9 cellular contexts compared by ENCODE assay signal in genomic region chr19:58054792-58055482, GRCh38. TPM values are rescaled to one million over a fixed set of nuclear protein-coding genes. Genes with fewer than 3 reads are reported as not detected.
DNase-seq lines count a peak whose midpoint lies in the region; ATAC-seq, FAIRE-seq and TF ChIP-seq lines count a peak whose summit lies in the region.
"Had no signal": no experiment of that assay in that cellular context is flagged by ENCODE, and none has a peak within 500 bp of the region (broad histone marks: within the 10 kb centered on the region; RNA-seq: fewer than 3 reads in every experiment).

No MANE protein-coding gene starts in this region.

- peaks cover 62 to 65% of the 10 kb centered on the region in 2 experiments for H3K9me3 Mint-ChIP-seq in H9
- peaks cover 51% of the 10 kb centered on the region for H3K9me3 Mint-ChIP-seq in activated T-helper 2 cell treated with anti-CD3 and anti-CD28 coated beads, Interferon-gamma antibody, Interleukin-2, Interleukin-4, amounts not matched to agents 10 μg/mL and 5 μg/mL and 100 μg/mL, durations not matched to agents 14 hours and 24 hours and 36 hours

- POLR2A ChIA-PET in K562 (lab: Yijun Ruan, JAX): no interaction called here

- DNase-seq in H9 (peak; percentile 74), K562 (ENCODE audit: extremely low read depth in 1 of 4, low spot score in 3 of 4) (no peak), iris pigment epithelial cell (ENCODE audit: low read depth) (peak; percentile 40), stomach (no peak)
- DNase-seq in activated T-helper 2 cell treated with anti-CD3 and anti-CD28 coated beads, Interferon-gamma antibody, Interleukin-2, Interleukin-4, amounts not matched to agents 10 μg/mL and 5 μg/mL and 100 μg/mL, durations not matched to agents 14 hours and 24 hours and 36 hours (ENCODE audit: low spot score): no peak

- TF ChIP-seq EP300 in K562 (IDR thresholded peaks at IDR 0.05; ENCODE audit: low read length) (no peak), stomach (IDR thresholded peaks at IDR 0.05) (no peak)

- no peak overlapping the region for H4K8ac ChIP-seq in H9 (replicated peaks; ENCODE audit: insufficient read length, low read depth, low read length)

- H3K4me3 Mint-ChIP-seq in H9: 0 out of 5 replicates have a peak overlapping the region, but pooled peaks of 1 of the 2 experiments have one; percentile 8
- no peak overlapping the region for H3K4me3 Mint-ChIP-seq in activated T-helper 2 cell treated with anti-CD3 and anti-CD28 coated beads, Interferon-gamma antibody, Interleukin-2, Interleukin-4, amounts not matched to agents 10 μg/mL and 5 μg/mL and 100 μg/mL, durations not matched to agents 14 hours and 24 hours and 36 hours (ENCODE audit: low read depth)

- H3K9ac ChIP-seq in H9 (ENCODE audit: extremely low read depth, insufficient read length, low read length): no peak overlapping the region
- H3K9ac ChIP-seq in K562 (ENCODE audit: insufficient read depth in 1 of 2, low read depth in 2 of 2, low read length in 2 of 2): no peak overlapping the region

- H3K27me3 ChIP-seq in H9 (ENCODE audit: insufficient read depth, low read length) (no peaks in the 10 kb centered on the region), K562 (ENCODE audit: control insufficient read depth in 2 of 2, insufficient read depth in 2 of 2, low read length in 2 of 2) (no peaks in the 10 kb centered on the region), stomach (peaks cover 0 to 16% (median 6%) of the 10 kb centered on the region in 3 donors)

- TF ChIP-seq POLR2A in K562 (conservative IDR thresholded peaks at IDR 0.05) (no peak), stomach (IDR thresholded peaks at IDR 0.05) (no peak)

- peaks cover 10 to 20% of the 10 kb centered on the region in 2 experiments for H3K4me1 Mint-ChIP-seq in H9
- no peaks in the 10 kb centered on the region for H3K4me1 Mint-ChIP-seq in activated T-helper 2 cell treated with anti-CD3 and anti-CD28 coated beads, Interferon-gamma antibody, Interleukin-2, Interleukin-4, amounts not matched to agents 10 μg/mL and 5 μg/mL and 100 μg/mL, durations not matched to agents 14 hours and 24 hours and 36 hours (ENCODE audit: low read depth)

- H4K20me1 ChIP-seq in H9 (ENCODE audit: control insufficient read depth, insufficient read depth, insufficient read length): no peaks in the 10 kb centered on the region
- H4K20me1 ChIP-seq in K562 (replicated peaks; ENCODE audit: control insufficient read depth, insufficient read depth, low read length): no peaks in the 10 kb centered on the region

- no peak overlapping the region for H3K18ac ChIP-seq in H9 (ENCODE audit: insufficient read length, low read depth, low read length)

- no peak overlapping the region for H2BK12ac ChIP-seq in H9 (ENCODE audit: insufficient read length, low read depth, low read length)

- H3K4ac ChIP-seq in H9 (ENCODE audit: low read depth, low read length): no peak overlapping the region

- H3K36me3 Mint-ChIP-seq in H9 (ENCODE audit: insufficient read depth in 1 of 3, low read depth in 3 of 3): peaks cover 10 to 19% (median 17%) of the 10 kb centered on the region in 3 experiments; a peak in 5 of 7 replicates
- peaks cover 18% of the 10 kb centered on the region for H3K36me3 Mint-ChIP-seq in activated T-helper 2 cell treated with anti-CD3 and anti-CD28 coated beads, Interferon-gamma antibody, Interleukin-2, Interleukin-4, amounts not matched to agents 10 μg/mL and 5 μg/mL and 100 μg/mL, durations not matched to agents 14 hours and 24 hours and 36 hours (ENCODE audit: low read depth)

- TF ChIP-seq CTCF in H9 (conservative IDR thresholded peaks at IDR 0.05) (no peak; the same call in 2 of the 3 replicates), K562 (IDR thresholded peaks at IDR 0.05 in 2 of 3, conservative IDR thresholded peaks at IDR 0.05 in 1 of 3; ENCODE audit: insufficient read depth in 2 of 3, low read depth in 1 of 3, low read length in 3 of 3) (peak in 2 of 3 experiments; percentile 16 to 17; a peak in 2 of 6 replicates), stomach (IDR thresholded peaks at IDR 0.05) (no peak)

- peaks cover 22% of the 10 kb centered on the region for H3K27me3 Mint-ChIP-seq in H9 (ENCODE audit: low read depth)
- no peaks in the 10 kb centered on the region for H3K27me3 Mint-ChIP-seq in activated T-helper 2 cell treated with anti-CD3 and anti-CD28 coated beads, Interferon-gamma antibody, Interleukin-2, Interleukin-4, amounts not matched to agents 10 μg/mL and 5 μg/mL and 100 μg/mL, durations not matched to agents 14 hours and 24 hours and 36 hours (ENCODE audit: low read depth)

- no CpG with 5 or more reads among the region's 29 CpGs for WGBS in H9 (ENCODE audit: extremely low coverage, insufficient read length, low lambda C conversion rate)
- 2% methylated on average over 25 of the region's 29 CpGs for WGBS in K562 (ENCODE audit: insufficient coverage, low coverage, missing lambda C conversion rate)
- WGBS in stomach, 5 donors: 22 to 39% (median 35%) methylated on average over 29 of the region's 29 CpGs

- no peak for TF ChIP-seq RAD21 in K562 (CRISPR knock-in tag; conservative IDR thresholded peaks at IDR 0.05 in 1 of 2, IDR thresholded peaks at IDR 0.05 in 1 of 2)

- no peak overlapping the region for H3K56ac ChIP-seq in H9 (ENCODE audit: insufficient read length, low read depth, low read length)

- ATAC-seq in K562: no peak
- no peak for ATAC-seq in GM21737 (IDR thresholded peaks at IDR 0.05; ENCODE audit: unreplicated experiment)
- ATAC-seq in GM18907 (IDR thresholded peaks at IDR 0.05; ENCODE audit: unreplicated experiment): no peak
- no peak for ATAC-seq in HG02840 (IDR thresholded peaks at IDR 0.05; ENCODE audit: low FRiP score, unreplicated experiment)

- H3T11ph ChIP-seq in H9 (ENCODE audit: low read length): no peak overlapping the region

- H3K4me3 ChIP-seq in K562 (no peak overlapping the region), stomach (peak overlapping the region; percentile 20 to 32 (median 27))

- H4K91ac ChIP-seq in H9 (ENCODE audit: insufficient read length, low read depth, low read length): no peak overlapping the region

- H2BK15ac ChIP-seq in H9 (ENCODE audit: low read depth, low read length): no peak overlapping the region

- H3K4me1 ChIP-seq in H9 (ENCODE audit: insufficient read depth, low read length) (peaks cover 4% of the 10 kb centered on the region; the same call in 1 of the 2 replicates), K562 (replicated peaks in 1 of 2; ENCODE audit: control insufficient read depth in 2 of 2, insufficient read depth in 2 of 2, low read length in 2 of 2) (peaks cover 0 to 5% of the 10 kb centered on the region in 2 experiments; a peak in 2 of 5 replicates), stomach (peaks cover 0 to 13% (median 8%) of the 10 kb centered on the region in 4 donors)

- H3K27ac Mint-ChIP-seq in H9: no peak overlapping the region
- no peak overlapping the region for H3K27ac Mint-ChIP-seq in activated T-helper 2 cell treated with anti-CD3 and anti-CD28 coated beads, Interferon-gamma antibody, Interleukin-2, Interleukin-4, amounts not matched to agents 10 μg/mL and 5 μg/mL and 100 μg/mL, durations not matched to agents 14 hours and 24 hours and 36 hours

- H3K27ac ChIP-seq in H9 (ENCODE audit: insufficient read length, low read depth, low read length): no peak overlapping the region
- no peak overlapping the region for H3K27ac ChIP-seq in K562 (ENCODE audit: extremely low read depth, low read depth, low read length)
- H3K27ac ChIP-seq in stomach: peak overlapping the region; percentile 25 to 73 (median 53)

- H3K36me3 ChIP-seq in K562 (ENCODE audit: control insufficient read depth, insufficient read depth, low read length) (no peaks in the 10 kb centered on the region), stomach (no peaks in the 10 kb centered on the region)

- no peaks in the 10 kb centered on the region for H3K9me1 ChIP-seq in K562 (ENCODE audit: control insufficient read depth, insufficient read depth, low read length)

- no peak overlapping the region for H2BK5ac ChIP-seq in H9 (ENCODE audit: insufficient read length, low read length)

- H3K23me2 ChIP-seq in H9 (ENCODE audit: insufficient read length, low read depth, low read length, poor library complexity, severe bottlenecking): peaks cover 3% of the 10 kb centered on the region

- no peak overlapping the region for H2AK5ac ChIP-seq in H9 (ENCODE audit: insufficient read length, low read length)

- H3K14ac ChIP-seq in H9 (ENCODE audit: insufficient read depth, low read length): 0 out of 2 replicates have a peak overlapping the region, but pooled peaks have one; percentile 82

- H3K4me2 ChIP-seq in H9 (ENCODE audit: insufficient read depth, insufficient read length, low read length) (no peak overlapping the region), K562 (ENCODE audit: insufficient read depth, low read length) (no peak overlapping the region)

- no peak overlapping the region for H2BK20ac ChIP-seq in H9 (ENCODE audit: low read depth, low read length, poor library complexity, severe bottlenecking)

- CTCF ChIA-PET in K562 (lab: Yijun Ruan, JAX; ENCODE audit: low intra/inter-chr PET ratio): no interaction called here

- H3K23ac ChIP-seq in H9 (ENCODE audit: insufficient read length, low read depth, low read length): no peak overlapping the region

- no peak overlapping the region for H2BK120ac ChIP-seq in H9 (ENCODE audit: low read depth, low read length, poor library complexity, severe bottlenecking)

- BruUV-seq in K562 (replicated peaks; lab: Mats Ljungman, UMichigan): no TSS peak

- no peaks in the 10 kb centered on the region for H3K79me1 ChIP-seq in H9 (ENCODE audit: insufficient read depth, low read depth, low read length, poor library complexity, severe bottlenecking)

- no peak for FAIRE-seq in K562 (lab: Jason Lieb, UNC)

- in situ Hi-C loops in K562 (cut with MboI): no loop called here

- H3K79me2 ChIP-seq in H9 (ENCODE audit: insufficient read depth, low read length): no peaks in the 10 kb centered on the region
- no peaks in the 10 kb centered on the region for H3K79me2 ChIP-seq in K562 (ENCODE audit: control insufficient read depth, insufficient read depth, low read length)

- H4K5ac ChIP-seq in H9 (ENCODE audit: insufficient read length, low read depth, low read length): no peak overlapping the region

- H2AFZ ChIP-seq in H9 (ENCODE audit: low read length) (no peak overlapping the region), K562 (ENCODE audit: low read depth, low read length) (no peak overlapping the region)

- intact Hi-C loops in K562 (cut with micrococcal nuclease) (no loop called here), stomach (cut with DNase I; ENCODE audit: low total_unique reads) (no loop called here)
- intact Hi-C loops in activated T-helper 2 cell treated with anti-CD3 and anti-CD28 coated beads, Interferon-gamma antibody, Interleukin-2, Interleukin-4, amounts not matched to agents 10 μg/mL and 5 μg/mL and 100 μg/mL, durations not matched to agents 14 hours and 24 hours and 36 hours (cut with micrococcal nuclease): no loop called here

- H3K9me3 ChIP-seq in H9 (ENCODE audit: control insufficient read depth, low read depth, low read length) (peaks cover 8% of the 10 kb centered on the region), K562 (replicated peaks; ENCODE audit: control insufficient read depth, insufficient read depth, low read depth, low read length) (no peaks in the 10 kb centered on the region), stomach (peaks cover 4 to 100% (median 88%) of the 10 kb centered on the region in 4 donors)

RNA-seq across cellular contexts. Expression of gene ZNF135, which starts 4.1 kb away (rescaled TPM):
- total RNA-seq in H9 (2021) (4.7 and 5.4 TPM in 2 replicates), K562 (2014; rRNA removed) (not detected in 2 replicates), K562 (2014; rRNA removed; fragmentation: Illumina TruSeq; extraction: Trizol) (not detected in 2 replicates), K562 (2015; rRNA removed; fragmentation: Illumina TruSeq; extraction: Trizol) (not detected in 2 replicates), K562 (2021) (not detected in 2 replicates), stomach (10 to 100 TPM in 1 of 5 donors, 1 to 10 TPM in 3, not detected in 1; 3.5 to 16.3 (median 7.6) TPM)
- total RNA-seq in K562 (2011; cell fraction: chromatin; rRNA removed; ENCODE audit: low replicate concordance): not detected in 2 replicates
- not detected in 2 replicates for total RNA-seq in K562 (2011; cell fraction: nucleolus; rRNA removed)
- not detected in 2 replicates for total RNA-seq in K562 (2011; cell fraction: nucleoplasm; rRNA removed)
- polyA plus RNA-seq in K562 (2011; rRNA removed) (not detected in 2 replicates), K562 (2014; fragmentation: Illumina TruSeq; extraction: Trizol) (not detected in 2 replicates), K562 (2014; fragmentation: Nextera tagmentation; extraction: Ambion mirVana) (not detected), K562 (2014; rRNA removed) (not detected in 2 replicates), stomach (1 to 10 TPM; 1.6 to 4.9 (median 2.7) TPM)
- not detected in 2 replicates for polyA plus RNA-seq in K562 (2011; cell fraction: cytosol; rRNA removed)
- polyA plus RNA-seq in K562 (2011; cell fraction: nucleus; rRNA removed): not detected in 2 replicates
- polyA plus RNA-seq in K562 (2012): 0.03 TPM in 2 replicates
- not detected in 2 replicates for polyA minus RNA-seq in K562 (2011; rRNA and poly(A)+ RNA removed)
- not detected in 2 replicates for polyA minus RNA-seq in K562 (2011; cell fraction: cytosol; rRNA and poly(A)+ RNA removed)
- not detected in 2 replicates for polyA minus RNA-seq in K562 (2011; cell fraction: nucleus; rRNA and poly(A)+ RNA removed)
- total RNA-seq in activated T-helper 2 cell treated with anti-CD3 and anti-CD28 coated beads, Interferon-gamma antibody, Interleukin-2, Interleukin-4, amounts not matched to agents 10 μg/mL and 5 μg/mL and 100 μg/mL, durations not matched to agents 14 hours and 24 hours and 36 hours: not detected in 2 replicates

RNA-seq across cellular contexts. Expression of gene ZSCAN1, which starts 21.1 kb away (rescaled TPM):
- total RNA-seq in H9 (2021) (0.77 and 1.2 TPM in 2 replicates), K562 (2014; rRNA removed) (not detected in 2 replicates), K562 (2014; rRNA removed; fragmentation: Illumina TruSeq; extraction: Trizol) (not detected in 2 replicates), K562 (2015; rRNA removed; fragmentation: Illumina TruSeq; extraction: Trizol) (not detected in 2 replicates), K562 (2021) (not detected in 2 replicates), stomach (under 1 TPM in 1 of 5 donors, not detected in 4; 0.92 TPM)
- not detected in 2 replicates for total RNA-seq in K562 (2011; cell fraction: chromatin; rRNA removed; ENCODE audit: low replicate concordance)
- not detected in 2 replicates for total RNA-seq in K562 (2011; cell fraction: nucleolus; rRNA removed)
- not detected in 2 replicates for total RNA-seq in K562 (2011; cell fraction: nucleoplasm; rRNA removed)
- polyA plus RNA-seq in K562 (2011; rRNA removed) (not detected in 2 replicates), K562 (2014; fragmentation: Illumina TruSeq; extraction: Trizol) (not detected in 2 replicates), K562 (2014; fragmentation: Nextera tagmentation; extraction: Ambion mirVana) (not detected), K562 (2014; rRNA removed) (not detected in 2 replicates), stomach (under 1 TPM in 2 of 3 donors, not detected in 1; 0.20 to 0.44 TPM)
- not detected in 2 replicates for polyA plus RNA-seq in K562 (2011; cell fraction: cytosol; rRNA removed)
- polyA plus RNA-seq in K562 (2011; cell fraction: nucleus; rRNA removed): not detected in 2 replicates
- polyA plus RNA-seq in K562 (2012): 0.08 TPM in 1 of 2 replicates, not detected in the other
- polyA minus RNA-seq in K562 (2011; rRNA and poly(A)+ RNA removed): not detected in 2 replicates
- polyA minus RNA-seq in K562 (2011; cell fraction: cytosol; rRNA and poly(A)+ RNA removed): not detected in 2 replicates
- not detected in 2 replicates for polyA minus RNA-seq in K562 (2011; cell fraction: nucleus; rRNA and poly(A)+ RNA removed)
- not detected in 2 replicates for total RNA-seq in activated T-helper 2 cell treated with anti-CD3 and anti-CD28 coated beads, Interferon-gamma antibody, Interleukin-2, Interleukin-4, amounts not matched to agents 10 μg/mL and 5 μg/mL and 100 μg/mL, durations not matched to agents 14 hours and 24 hours and 36 hours
- total RNA-seq: activated CD8-positive, alpha-beta memory T cell treated with anti-CD3 and anti-CD28 coated beads for 36 hours had no signal

RNA-seq across cellular contexts. Expression of gene ZSCAN18, which starts 43.1 kb away (rescaled TPM):
- total RNA-seq in H9 (2021): 35.4 and 40.1 TPM in 2 replicates
- 0.97 and 1.7 TPM in 2 replicates for total RNA-seq in K562 (2011; cell fraction: chromatin; rRNA removed; ENCODE audit: low replicate concordance)
- total RNA-seq in K562 (2011; cell fraction: nucleolus; rRNA removed): 1.2 and 2.0 TPM in 2 replicates
- total RNA-seq in K562 (2011; cell fraction: nucleoplasm; rRNA removed): 1.2 and 2.1 TPM in 2 replicates
- total RNA-seq in K562 (2014; rRNA removed): 0.23 and 0.65 TPM in 2 replicates
- total RNA-seq in K562 (2014; rRNA removed; fragmentation: Illumina TruSeq; extraction: Trizol): 0.07 and 0.35 TPM in 2 replicates
- 0.14 and 0.30 TPM in 2 replicates for total RNA-seq in K562 (2015; rRNA removed; fragmentation: Illumina TruSeq; extraction: Trizol)
- total RNA-seq in K562 (2021): 0.81 and 1.0 TPM in 2 replicates
- polyA plus RNA-seq in K562 (2011; rRNA removed): 0.38 and 0.43 TPM in 2 replicates
- 0.21 and 0.43 TPM in 2 replicates for polyA plus RNA-seq in K562 (2011; cell fraction: cytosol; rRNA removed)
- 1.2 and 2.6 TPM in 2 replicates for polyA plus RNA-seq in K562 (2011; cell fraction: nucleus; rRNA removed)
- 0.94 and 4.6 TPM in 2 replicates for polyA plus RNA-seq in K562 (2012)
- polyA plus RNA-seq in K562 (2014; fragmentation: Illumina TruSeq; extraction: Trizol): 0.40 and 0.48 TPM in 2 replicates
- under 1 TPM in 1 of 2 experiments, not detected in 1; 0.08 TPM for polyA plus RNA-seq in K562 (2014; fragmentation: Nextera tagmentation; extraction: Ambion mirVana)
- polyA plus RNA-seq in K562 (2014; rRNA removed): 0.71 and 1.9 TPM in 2 replicates
- 0.15 and 0.25 TPM in 2 replicates for polyA minus RNA-seq in K562 (2011; rRNA and poly(A)+ RNA removed)
- not detected in 2 replicates for polyA minus RNA-seq in K562 (2011; cell fraction: cytosol; rRNA and poly(A)+ RNA removed)
- 0.89 and 1.3 TPM in 2 replicates for polyA minus RNA-seq in K562 (2011; cell fraction: nucleus; rRNA and poly(A)+ RNA removed)
- 100 to 1,000 TPM in 1 of 5 donors, 10 to 100 TPM in 4; 27.0 to 327 (median 60.6) TPM for total RNA-seq in stomach
- 10 to 100 TPM; 15.5 to 50.3 (median 35.4) TPM for polyA plus RNA-seq in stomach
- 3.0 TPM in 2 replicates for total RNA-seq in activated T-helper 2 cell treated with anti-CD3 and anti-CD28 coated beads, Interferon-gamma antibody, Interleukin-2, Interleukin-4, amounts not matched to agents 10 μg/mL and 5 μg/mL and 100 μg/mL, durations not matched to agents 14 hours and 24 hours and 36 hours

RNA-seq across cellular contexts. Expression of gene ZNF606, which starts 52.3 kb away (rescaled TPM):
- total RNA-seq in H9 (2021): 13.4 and 14.1 TPM in 2 replicates
- total RNA-seq in K562 (2011; cell fraction: chromatin; rRNA removed; ENCODE audit: low replicate concordance): 1.8 and 1.9 TPM in 2 replicates
- 2.0 and 3.2 TPM in 2 replicates for total RNA-seq in K562 (2011; cell fraction: nucleolus; rRNA removed)
- 1.5 and 1.6 TPM in 2 replicates for total RNA-seq in K562 (2011; cell fraction: nucleoplasm; rRNA removed)
- 0.18 and 0.53 TPM in 2 replicates for total RNA-seq in K562 (2014; rRNA removed)
- 0.32 and 0.44 TPM in 2 replicates for total RNA-seq in K562 (2014; rRNA removed; fragmentation: Illumina TruSeq; extraction: Trizol)
- 0.25 and 0.34 TPM in 2 replicates for total RNA-seq in K562 (2015; rRNA removed; fragmentation: Illumina TruSeq; extraction: Trizol)
- 0.45 and 0.84 TPM in 2 replicates for total RNA-seq in K562 (2021)
- 0.28 TPM in 1 of 2 replicates, not detected in the other for polyA plus RNA-seq in K562 (2011; rRNA removed)
- polyA plus RNA-seq in K562 (2011; cell fraction: cytosol; rRNA removed): 0.07 and 0.60 TPM in 2 replicates
- polyA plus RNA-seq in K562 (2011; cell fraction: nucleus; rRNA removed): 0.13 and 0.75 TPM in 2 replicates
- polyA plus RNA-seq in K562 (2012): 0.43 and 1.5 TPM in 2 replicates
- 0.31 and 0.37 TPM in 2 replicates for polyA plus RNA-seq in K562 (2014; fragmentation: Illumina TruSeq; extraction: Trizol)
- under 1 TPM; 0.03 to 0.08 TPM for polyA plus RNA-seq in K562 (2014; fragmentation: Nextera tagmentation; extraction: Ambion mirVana)
- polyA plus RNA-seq in K562 (2014; rRNA removed): 0.77 and 0.98 TPM in 2 replicates
- 0.03 and 0.60 TPM in 2 replicates for polyA minus RNA-seq in K562 (2011; rRNA and poly(A)+ RNA removed)
- polyA minus RNA-seq in K562 (2011; cell fraction: cytosol; rRNA and poly(A)+ RNA removed): not detected in 2 replicates
- 0.54 TPM in 1 of 2 replicates, not detected in the other for polyA minus RNA-seq in K562 (2011; cell fraction: nucleus; rRNA and poly(A)+ RNA removed)
- 10 to 100 TPM in 3 of 5 donors, 1 to 10 TPM in 2; 5.8 to 35.2 (median 18.0) TPM for total RNA-seq in stomach
- 1 to 10 TPM; 1.2 to 6.3 (median 5.2) TPM for polyA plus RNA-seq in stomach
- total RNA-seq in activated T-helper 2 cell treated with anti-CD3 and anti-CD28 coated beads, Interferon-gamma antibody, Interleukin-2, Interleukin-4, amounts not matched to agents 10 μg/mL and 5 μg/mL and 100 μg/mL, durations not matched to agents 14 hours and 24 hours and 36 hours: 6.3 and 6.4 TPM in 2 replicates

Comparison
In these comparisons a context has a peak if more than half of its experiments do, and no peak if none do; other contexts are left out.
1. DNase-seq: peak in H9 (single experiment) and iris pigment epithelial cell (single experiment); none in K562 (0 of 4), stomach (single experiment) and activated T-helper 2 cell treated with anti-CD3 and anti-CD28 coated beads, Interferon-gamma antibody, Interleukin-2, Interleukin-4, amounts not matched to agents 10 μg/mL and 5 μg/mL and 100 μg/mL, durations not matched to agents 14 hours and 24 hours and 36 hours (single experiment).
2. H3K27ac ChIP-seq: peak in stomach (5 of 5); none in H9 (single experiment) and K562 (single experiment).
3. CTCF ChIP-seq: peak in K562 (2 of 3); none in H9 (single experiment) and stomach (0 of 7).